Comparison of ENCODE assay signal across 18 cellular contexts in genomic region chr10:132931258-132931657, GRCh38. TPM values are rescaled to one million over a fixed set of nuclear protein-coding genes. Genes with fewer than 3 reads are reported as not detected.
DNase-seq lines count a peak whose midpoint lies in the region; ATAC-seq and TF ChIP-seq lines count a peak whose summit lies in the region.
"Had no signal": no experiment of that assay in that cellular context is flagged by ENCODE, and none has a peak within 500 bp of the region (broad histone marks: within the 10 kb centered on the region; RNA-seq: fewer than 3 reads in every experiment).

No MANE protein-coding gene starts in this region.

- POLR2A ChIA-PET in activated CD8-positive, alpha-beta T cell treated with anti-CD3 and anti-CD28 coated beads, Interleukin-2, amount 10 ng/mL, durations not matched to agents 7 days and 5 days (lab: Charles Lee): no interaction called here

- no peaks in the 10 kb centered on the region for H3K36me3 Mint-ChIP-seq in activated CD8-positive, alpha-beta T cell treated with anti-CD3 and anti-CD28 coated beads, Interleukin-2, amount 10 ng/mL, durations not matched to agents 7 days and 5 days (ENCODE audit: low read depth)

- H3K9me3 ChIP-seq in right cardiac atrium (ENCODE audit: control insufficient read depth, low read length): no peaks in the 10 kb centered on the region
- H3K9me3 ChIP-seq in upper lobe of right lung: no peaks in the 10 kb centered on the region
- no peaks in the 10 kb centered on the region for H3K9me3 ChIP-seq in vagina
- H3K9me3 ChIP-seq: esophagus muscularis mucosa, Peyer's patch had no signal

- TF ChIP-seq POLR2A in vagina (IDR thresholded peaks at IDR 0.05): no peak

- H3K27ac ChIP-seq in right cardiac atrium (ENCODE audit: low read length): no peak overlapping the region
- H3K27ac ChIP-seq in upper lobe of right lung: no peak overlapping the region
- H3K27ac ChIP-seq in vagina: no peak overlapping the region
- H3K27ac ChIP-seq: esophagus muscularis mucosa, Peyer's patch had no signal

- peak overlapping the region; percentile 25 for H3K27ac Mint-ChIP-seq in activated CD8-positive, alpha-beta T cell treated with anti-CD3 and anti-CD28 coated beads, Interleukin-2, amount 10 ng/mL, durations not matched to agents 7 days and 5 days

- no peaks in the 10 kb centered on the region for H3K4me1 Mint-ChIP-seq in activated CD8-positive, alpha-beta T cell treated with anti-CD3 and anti-CD28 coated beads, Interleukin-2, amount 10 ng/mL, durations not matched to agents 7 days and 5 days (ENCODE audit: low read depth)

- H3K4me1 ChIP-seq in right cardiac atrium (ENCODE audit: control insufficient read depth, insufficient read depth, low read length) (no peaks in the 10 kb centered on the region), upper lobe of right lung (no peaks in the 10 kb centered on the region), vagina (no peaks in the 10 kb centered on the region)
- H3K4me1 ChIP-seq: esophagus muscularis mucosa, Peyer's patch had no signal

- H3K4me3 ChIP-seq in right cardiac atrium (ENCODE audit: low read length) (no peak overlapping the region), fibroblast of pulmonary artery (replicated peaks; ENCODE audit: low read depth, low read length) (no peak overlapping the region), upper lobe of right lung (no peak overlapping the region), vagina (no peak overlapping the region)
- H3K4me3 ChIP-seq: esophagus muscularis mucosa, Peyer's patch had no signal

- TF ChIP-seq CTCF in fibroblast of pulmonary artery (IDR thresholded peaks at IDR 0.05; ENCODE audit: low read length, missing control alignments) (no peak), upper lobe of right lung (IDR thresholded peaks at IDR 0.05) (no peak), vagina (IDR thresholded peaks at IDR 0.05) (no peak)

- WGBS in right cardiac atrium: 78% methylated on average over 3 of the region's 3 CpGs

- CTCF ChIA-PET in activated CD8-positive, alpha-beta T cell treated with anti-CD3 and anti-CD28 coated beads, Interleukin-2, amount 10 ng/mL, durations not matched to agents 7 days and 5 days (lab: Charles Lee): no interaction called here

- no peaks in the 10 kb centered on the region for H3K27me3 Mint-ChIP-seq in activated CD8-positive, alpha-beta T cell treated with anti-CD3 and anti-CD28 coated beads, Interleukin-2, amount 10 ng/mL, durations not matched to agents 7 days and 5 days (ENCODE audit: low read depth)

- no peaks in the 10 kb centered on the region for H3K36me3 ChIP-seq in upper lobe of right lung
- H3K36me3 ChIP-seq in vagina: no peaks in the 10 kb centered on the region
- H3K36me3 ChIP-seq: esophagus muscularis mucosa, Peyer's patch had no signal

- intact Hi-C loops in left ventricle myocardium superior (cut with micrococcal nuclease) (no loop called here), right cardiac atrium (cut with DNase I) (no loop called here), upper lobe of right lung (cut with DNase I) (no loop called here), vagina (cut with DNase I) (no loop called here)

- DNase-seq in left ventricle myocardium superior (peak; percentile 5), right cardiac atrium (no peak), fibroblast of pulmonary artery (ENCODE audit: low read depth) (peak; percentile 8), upper lobe of right lung (peak; percentile 43), vagina (ENCODE audit: extremely low spot score in 2 of 2) (no peak), SKM-1 (lab: John Stamatoyannopoulos, UW; ENCODE audit: unreplicated experiment) (no peak)
- no peak for DNase-seq in activated CD8-positive, alpha-beta T cell treated with anti-CD3 and anti-CD28 coated beads, Interleukin-2, amount 10 ng/mL, durations not matched to agents 7 days and 5 days
- DNase-seq: amygdala, DMS153, mammary epithelial cell, NCI-H1694, NCI-H524, Peyer's patch, small intestine, T-helper 2 cell, trophoblast cell had no signal

- ATAC-seq in left ventricle myocardium superior: no peak
- no peak for ATAC-seq in right cardiac atrium
- ATAC-seq in activated CD8-positive, alpha-beta T cell treated with anti-CD3 and anti-CD28 coated beads, Interleukin-2, amount 10 ng/mL, durations not matched to agents 7 days and 5 days: no peak
- no peak for ATAC-seq in upper lobe of right lung
- ATAC-seq in GM21526 (IDR thresholded peaks at IDR 0.05; ENCODE audit: low FRiP score, unreplicated experiment): no peak

- no peaks in the 10 kb centered on the region for H3K9me3 Mint-ChIP-seq in activated CD8-positive, alpha-beta T cell treated with anti-CD3 and anti-CD28 coated beads, Interleukin-2, amount 10 ng/mL, durations not matched to agents 7 days and 5 days (ENCODE audit: insufficient read depth)

- H3K4me3 Mint-ChIP-seq in activated CD8-positive, alpha-beta T cell treated with anti-CD3 and anti-CD28 coated beads, Interleukin-2, amount 10 ng/mL, durations not matched to agents 7 days and 5 days: no peak overlapping the region

- H3K27me3 ChIP-seq in right cardiac atrium (ENCODE audit: control insufficient read depth, insufficient read depth) (no peaks in the 10 kb centered on the region), upper lobe of right lung (no peaks in the 10 kb centered on the region), vagina (no peaks in the 10 kb centered on the region)
- H3K27me3 ChIP-seq: esophagus muscularis mucosa, Peyer's patch had no signal

RNA-seq across cellular contexts. Expression of gene CFAP46, which starts 11.1 kb away (rescaled TPM):
- total RNA-seq in left ventricle myocardium superior (1.5 TPM), right cardiac atrium (1 to 10 TPM; 1.5 to 1.8 (median 1.7) TPM), upper lobe of right lung (0.52 TPM), vagina (not detected)
- 1.00 TPM for polyA plus RNA-seq in right cardiac atrium
- not detected for total RNA-seq in activated CD8-positive, alpha-beta T cell treated with anti-CD3 and anti-CD28 coated beads, Interleukin-2, amount 10 ng/mL, durations not matched to agents 7 days and 5 days
- total RNA-seq: Peyer's patch had no signal
- polyA plus RNA-seq: mammary epithelial cell had no signal

Comparison
In these comparisons a context has a peak if more than half of its experiments do, and no peak if none do; other contexts are left out.
1. DNase-seq: peak in left ventricle myocardium superior (single experiment), fibroblast of pulmonary artery (single experiment) and upper lobe of right lung (single experiment); none in right cardiac atrium (0 of 3), activated CD8-positive, alpha-beta T cell treated with anti-CD3 and anti-CD28 coated beads, Interleukin-2, amount 10 ng/mL, durations not matched to agents 7 days and 5 days (single experiment), vagina (0 of 2) and SKM-1 (single experiment).